In genomic region chr13:21133077-21133476, GRCh38 we compare ENCODE assay signal across 20 cellular contexts. TPM values are rescaled to one million over a fixed set of nuclear protein-coding genes. Genes with fewer than 3 reads are reported as not detected.
DNase-seq lines count a peak whose midpoint lies in the region; ATAC-seq and TF ChIP-seq lines count a peak whose summit lies in the region.
"Had no signal": no experiment of that assay in that cellular context is flagged by ENCODE, and none has a peak within 500 bp of the region (broad histone marks: within the 10 kb centered on the region; RNA-seq: fewer than 3 reads in every experiment).

No MANE protein-coding gene starts in this region.

- H3K4me2 ChIP-seq in GM23248 (ENCODE audit: unreplicated experiment) (no peak overlapping the region), Loucy (ENCODE audit: low read depth, low read length, poor library complexity, severe bottlenecking) (no peak overlapping the region)
- H3K4me2 ChIP-seq: PC-9 had no signal

- in situ Hi-C loops in GM23248 (cut with MboI) = no loop called here

- H4K20me1 ChIP-seq in GM23248 (ENCODE audit: insufficient read depth) = no peaks in the 10 kb centered on the region
- H4K20me1 ChIP-seq in Loucy (ENCODE audit: insufficient read depth, low read length, poor library complexity, severe bottlenecking) = no peaks in the 10 kb centered on the region

- H3K27me3 ChIP-seq in GM23248 (replicated peaks; ENCODE audit: insufficient read depth) (no peaks in the 10 kb centered on the region), Loucy (ENCODE audit: insufficient read depth, low read length, poor library complexity, severe bottlenecking) (no peaks in the 10 kb centered on the region), iPS-20b (ENCODE audit: insufficient read depth, low read length) (no peaks in the 10 kb centered on the region)
- H3K27me3 ChIP-seq: MG63 had no signal

- H2AFZ ChIP-seq in GM23248 (0 out of 2 replicates have a peak overlapping the region, but pooled peaks have one; percentile 17), Loucy (ENCODE audit: low read length) (0 out of 2 replicates have a peak overlapping the region, but pooled peaks have one; percentile 46)
- H2AFZ ChIP-seq: PC-9 had no signal

- H3K36me3 ChIP-seq in GM23248 (ENCODE audit: low read depth) (no peaks in the 10 kb centered on the region), Loucy (ENCODE audit: insufficient read depth, low read length) (no peaks in the 10 kb centered on the region), iPS-20b (ENCODE audit: insufficient read depth, low read depth, low read length) (no peaks in the 10 kb centered on the region)
- H3K36me3 ChIP-seq: BE2C, MG63 had no signal

- H3K79me2 ChIP-seq in GM23248 (ENCODE audit: insufficient read depth) = no peaks in the 10 kb centered on the region
- H3K79me2 ChIP-seq in Loucy (ENCODE audit: insufficient read depth, low read length) = no peaks in the 10 kb centered on the region

- DNase-seq in GM23248 (no peak), OCI-M2 (lab: John Stamatoyannopoulos, UW; ENCODE audit: unreplicated experiment) (no peak)
- DNase-seq in effector CD8-positive, alpha-beta T cell (lab: John Stamatoyannopoulos, UW) = no peak
- DNase-seq: BE2C, Calu3, DND-41, MG63, NCI-H1092, NCI-H1417 treated with DMSO at 0.1 percent for 48 hours, NCI-H187, NCI-H2081 treated with DMSO at 0.1 percent for 48 hours, NCI-H2171, NCI-H524 treated with DMSO at 0.1 percent for 48 hours, NCI-H774, PC-9 had no signal

- H3K9ac ChIP-seq in GM23248 (no peak overlapping the region), Loucy (ENCODE audit: low read depth, low read length, poor library complexity, severe bottlenecking) (no peak overlapping the region), iPS-20b (ENCODE audit: low read depth, low read length) (peak overlapping the region; percentile 29; the same call in 1 of the 2 replicates)

- H3F3A ChIP-seq in GM23248 (ENCODE audit: insufficient read depth) (no peaks in the 10 kb centered on the region), Loucy (ENCODE audit: low read depth) (no peaks in the 10 kb centered on the region)

- peaks cover 15% of the 10 kb centered on the region for H3K4me1 ChIP-seq in GM23248 (ENCODE audit: insufficient read depth)
- no peaks in the 10 kb centered on the region for H3K4me1 ChIP-seq in Loucy (ENCODE audit: insufficient read depth, low read length, poor library complexity, severe bottlenecking)
- no peaks in the 10 kb centered on the region for H3K4me1 ChIP-seq in iPS-20b (ENCODE audit: insufficient read depth, low read length)
- H3K4me1 ChIP-seq: BE2C had no signal

- H3K27ac ChIP-seq in GM23248 (no peak overlapping the region), VCaP (peak overlapping the region; percentile 28; the same call in 1 of the 2 replicates), iPS-20b (ENCODE audit: low read length) (no peak overlapping the region)
- H3K27ac ChIP-seq: PC-9 had no signal

- no peak for ATAC-seq in GM21717 (IDR thresholded peaks at IDR 0.05; ENCODE audit: unreplicated experiment)
- ATAC-seq: Right ventricle myocardium inferior had no signal

- whole genome bisulfite sequencing in GM23248 (ENCODE audit: low coverage in 1 of 2, low lambda C conversion rate in 2 of 2, missing lambda C conversion rate in 2 of 2), 2 experiments = 79 to 84% methylated on average over 3 of the region's 3 CpGs

- H3K4me3 ChIP-seq in GM23248 (no peak overlapping the region), Loucy (ENCODE audit: low read length, poor library complexity, severe bottlenecking) (no peak overlapping the region), iPS-20b (ENCODE audit: low read length) (no peak overlapping the region)
- H3K4me3 ChIP-seq: MG63, PC-9 had no signal

- TF ChIP-seq CTCF in Loucy (conservative IDR thresholded peaks at IDR 0.05; ENCODE audit: low read length) (no peak), VCaP (conservative IDR thresholded peaks at IDR 0.05) (no peak)

- no peaks in the 10 kb centered on the region for H3K9me2 ChIP-seq in GM23248 (ENCODE audit: insufficient read depth)
- no peaks in the 10 kb centered on the region for H3K9me2 ChIP-seq in Loucy (replicated peaks; ENCODE audit: low read depth, low read length)

- no peaks in the 10 kb centered on the region for H3K9me3 ChIP-seq in GM23248 (ENCODE audit: low read depth)
- no peaks in the 10 kb centered on the region for H3K9me3 ChIP-seq in Loucy (ENCODE audit: insufficient read depth, low read depth, low read length)
- H3K9me3 ChIP-seq in iPS-20b (ENCODE audit: insufficient read depth, low read depth, low read length) = no peaks in the 10 kb centered on the region
- H3K9me3 ChIP-seq: BE2C had no signal

RNA-seq across cellular contexts. Expression of gene SAP18, which starts 6.8 kb away (rescaled TPM):
- total RNA-seq in GM23248 (2014; rRNA removed; shearing (Covaris generic)) = 51.7 and 56.0 TPM in 2 replicates
- 487 TPM in 2 replicates for polyA plus RNA-seq in GM23248 (2016; fragmentation: Nextera tagmentation; extraction: Ambion mirVana)

RNA-seq across cellular contexts. Expression of gene SKA3, which starts 43.3 kb away (rescaled TPM):
- 7.8 and 8.6 TPM in 2 replicates for total RNA-seq in GM23248 (2014; rRNA removed; shearing (Covaris generic))
- 11.2 and 14.3 TPM in 2 replicates for polyA plus RNA-seq in GM23248 (2016; fragmentation: Nextera tagmentation; extraction: Ambion mirVana)

RNA-seq across cellular contexts. Expression of gene MRPL57, which starts 43.4 kb away (rescaled TPM):
- total RNA-seq in GM23248 (2014; rRNA removed; shearing (Covaris generic)) = 18.8 and 20.5 TPM in 2 replicates
- 42.8 and 43.4 TPM in 2 replicates for polyA plus RNA-seq in GM23248 (2016; fragmentation: Nextera tagmentation; extraction: Ambion mirVana)
